Comparison of ENCODE assay signal across 2 cellular contexts in the genomic region with DNA sequence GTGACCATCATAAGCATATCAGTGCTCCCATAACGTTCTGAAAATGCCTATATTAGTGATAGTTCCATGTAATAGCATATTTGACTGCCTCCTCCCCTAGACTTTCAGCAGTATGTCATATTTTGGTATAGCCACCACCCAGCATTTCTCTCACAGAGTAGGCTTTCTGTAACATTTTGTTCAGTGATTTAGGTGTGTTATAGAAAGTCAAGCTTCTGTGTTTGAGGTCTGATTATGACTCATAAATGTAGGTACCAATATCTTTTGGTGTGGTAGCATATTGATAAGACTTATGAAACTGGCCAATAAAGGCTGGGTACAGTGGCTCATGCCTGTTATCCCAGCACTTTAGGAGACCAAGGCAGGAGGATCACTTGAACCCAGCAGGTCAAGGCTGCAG.
TF ChIP-seq lines count a peak whose summit lies in the region.

No MANE protein-coding gene starts in this region.

TF ChIP-seq in GM12891, 5 proteins besides CTCF, POLR2A, EP300 and RAD21:
- TF ChIP-seq PAX5 (IDR thresholded peaks at IDR 0.05; ENCODE audit: insufficient read depth, low read length, severe bottlenecking) (no peak), POLR2AphosphoS5 (IDR thresholded peaks at IDR 0.05; ENCODE audit: low read depth, low read length) (no peak), POU2F2 (IDR thresholded peaks at IDR 0.05; ENCODE audit: low read depth, low read length) (no peak), TAF1 (IDR thresholded peaks at IDR 0.05; ENCODE audit: low read depth, low read length) (no peak), SPI1 (IDR thresholded peaks at IDR 0.05; ENCODE audit: low read depth, low read length) (no peak)

TF ChIP-seq in K562, 482 proteins besides CTCF, POLR2A, EP300 and RAD21:
- no peak for TF ChIP-seq MTA3 (IDR thresholded peaks at IDR 0.05; ENCODE audit: borderline replicate concordance)
TF ChIP-seq in K562: peak in this region for 0.
